In genomic region chrY:7794441-7794840, GRCh38 we compare ENCODE assay signal across 15 cellular contexts.
DNase-seq lines count a peak whose midpoint lies in the region; ATAC-seq and TF ChIP-seq lines count a peak whose summit lies in the region.
"Had no signal": no experiment of that assay in that cellular context is flagged by ENCODE, and none has a peak within 500 bp of the region (broad histone marks: within the 10 kb centered on the region; RNA-seq: fewer than 3 reads in every experiment).

No MANE protein-coding gene starts in this region.

- no peak for TF ChIP-seq CTCF in LNCaP clone FGC (IDR thresholded peaks at IDR 0.05; ENCODE audit: control insufficient read depth, extremely low read depth, insufficient read depth)

- peak overlapping the region; percentile 51 for H3K27ac ChIP-seq in epithelial cell of prostate
- H3K27ac ChIP-seq: neural progenitor cell, RWPE1 had no signal

- H3K27me3 Mint-ChIP-seq in activated T-cell treated with anti-CD3 and anti-CD28 coated beads, Interleukin-2, amount 50 U/mL, for 24 hours = no peaks in the 10 kb centered on the region
- H3K27me3 Mint-ChIP-seq in stimulated activated memory B cell treated with anti-CD40 and anti-IgM and Interleukin-4, amounts not matched to agents 10 μg/mL and 1 μg/mL and 100 μg/mL, for 72 hours = no peaks in the 10 kb centered on the region

- H3K4me1 Mint-ChIP-seq in activated T-cell treated with anti-CD3 and anti-CD28 coated beads, Interleukin-2, amount 50 U/mL, for 24 hours (ENCODE audit: low read depth) = no peaks in the 10 kb centered on the region
- H3K4me1 Mint-ChIP-seq in stimulated activated memory B cell treated with anti-CD40 and anti-IgM and Interleukin-4, amounts not matched to agents 10 μg/mL and 1 μg/mL and 100 μg/mL, for 72 hours = peaks cover 4% of the 10 kb centered on the region
- H3K4me1 Mint-ChIP-seq: neural progenitor cell had no signal

- H3K27me3 ChIP-seq in H7 (ENCODE audit: control insufficient read depth, insufficient read depth, low read length) = no peaks in the 10 kb centered on the region
- H3K27me3 ChIP-seq: neural progenitor cell had no signal

- ATAC-seq in stimulated activated naive CD8-positive, alpha-beta T cell treated with anti-CD3 and anti-CD28 coated beads, Interleukin-15, Interleukin-2, amounts not matched to agents 100 U/mL and 50 U/mL, for 24 hours = peak; percentile 72
- ATAC-seq in stimulated activated memory B cell treated with anti-CD40 and anti-IgM and Interleukin-4, amounts not matched to agents 10 μg/mL and 1 μg/mL and 100 μg/mL, for 72 hours = no peak
- ATAC-seq: sciatic nerve had no signal

- H3K4me3 Mint-ChIP-seq in activated T-cell treated with anti-CD3 and anti-CD28 coated beads, Interleukin-2, amount 50 U/mL, for 24 hours = no peak overlapping the region
- no peak overlapping the region for H3K4me3 Mint-ChIP-seq in stimulated activated memory B cell treated with anti-CD40 and anti-IgM and Interleukin-4, amounts not matched to agents 10 μg/mL and 1 μg/mL and 100 μg/mL, for 72 hours
- H3K4me3 Mint-ChIP-seq: activated T-helper 1 cell treated with anti-CD3 and anti-CD28 coated beads, Interleukin-12 subunit alpha, Interleukin-12 subunit beta, Interleukin-2, Interleukin-4 antibody, amounts not matched to agents 30 ng/mL and 10 ng/mL and 1 ng/mL, durations not matched to agents 14 hours and 24 hours and 36 hours; neural progenitor cell had no signal

- H3K4me3 ChIP-seq in LNCaP clone FGC (ENCODE audit: low read depth, low read length) (no peak overlapping the region), H7 (ENCODE audit: insufficient read depth, low read depth, low read length) (no peak overlapping the region)
- H3K4me3 ChIP-seq: neural progenitor cell had no signal

- DNase-seq in activated T-cell treated with anti-CD3 and anti-CD28 coated beads for 24 hours (ENCODE audit: low read depth) = peak; percentile 7
- no peak for DNase-seq in activated T-cell treated with anti-CD3 and anti-CD28 coated beads, Interleukin-2, amount 50 U/mL, for 24 hours
- peak; percentile 70 for DNase-seq in LNCaP clone FGC (ENCODE audit: low read depth)
- peak; percentile 50 for DNase-seq in epithelial cell of prostate (ENCODE audit: low read depth, low spot score)
- peak; percentile 2 for DNase-seq in stimulated activated naive CD8-positive, alpha-beta T cell treated with anti-CD3 and anti-CD28 coated beads, Interleukin-15, Interleukin-2, amounts not matched to agents 100 U/mL and 50 U/mL, for 24 hours
- DNase-seq in H7 = no peak
- no peak for DNase-seq in OCI-M1 (lab: John Stamatoyannopoulos, UW)
- DNase-seq: activated CD4-positive, CD25-positive, alpha-beta regulatory T cell treated with anti-CD3 and anti-CD28 coated beads, Interleukin-2, amount 50 U/mL, for 72 hours; mammary epithelial cell; NCI-H526 treated with DMSO at 0.1 percent for 48 hours had no signal

- no peaks in the 10 kb centered on the region for H3K36me3 Mint-ChIP-seq in activated T-cell treated with anti-CD3 and anti-CD28 coated beads, Interleukin-2, amount 50 U/mL, for 24 hours (ENCODE audit: low read depth)
- H3K36me3 Mint-ChIP-seq in stimulated activated memory B cell treated with anti-CD40 and anti-IgM and Interleukin-4, amounts not matched to agents 10 μg/mL and 1 μg/mL and 100 μg/mL, for 72 hours = no peaks in the 10 kb centered on the region
- H3K36me3 Mint-ChIP-seq: neural progenitor cell had no signal

- no peaks in the 10 kb centered on the region for H3K9me3 Mint-ChIP-seq in activated T-cell treated with anti-CD3 and anti-CD28 coated beads, Interleukin-2, amount 50 U/mL, for 24 hours
- no peaks in the 10 kb centered on the region for H3K9me3 Mint-ChIP-seq in stimulated activated memory B cell treated with anti-CD40 and anti-IgM and Interleukin-4, amounts not matched to agents 10 μg/mL and 1 μg/mL and 100 μg/mL, for 72 hours
- H3K9me3 Mint-ChIP-seq: activated T-helper 1 cell treated with anti-CD3 and anti-CD28 coated beads, Interleukin-12 subunit alpha, Interleukin-12 subunit beta, Interleukin-2, Interleukin-4 antibody, amounts not matched to agents 30 ng/mL and 10 ng/mL and 1 ng/mL, durations not matched to agents 14 hours and 24 hours and 36 hours; neural progenitor cell had no signal

- no peak overlapping the region for H3K27ac Mint-ChIP-seq in activated T-cell treated with anti-CD3 and anti-CD28 coated beads, Interleukin-2, amount 50 U/mL, for 24 hours
- no peak overlapping the region for H3K27ac Mint-ChIP-seq in stimulated activated memory B cell treated with anti-CD40 and anti-IgM and Interleukin-4, amounts not matched to agents 10 μg/mL and 1 μg/mL and 100 μg/mL, for 72 hours
- H3K27ac Mint-ChIP-seq: activated T-helper 1 cell treated with anti-CD3 and anti-CD28 coated beads, Interleukin-12 subunit alpha, Interleukin-12 subunit beta, Interleukin-2, Interleukin-4 antibody, amounts not matched to agents 30 ng/mL and 10 ng/mL and 1 ng/mL, durations not matched to agents 14 hours and 24 hours and 36 hours; neural progenitor cell had no signal

- no peaks in the 10 kb centered on the region for H3K36me3 ChIP-seq in H7 (replicated peaks; ENCODE audit: control insufficient read depth, insufficient read depth, low read length)
- H3K36me3 ChIP-seq: neural progenitor cell had no signal

Comparison
In these comparisons a context has a peak if more than half of its experiments do, and no peak if none do; other contexts are left out.
1. DNase-seq: peak in activated T-cell treated with anti-CD3 and anti-CD28 coated beads for 24 hours (single experiment), LNCaP clone FGC (single experiment), epithelial cell of prostate (single experiment) and stimulated activated naive CD8-positive, alpha-beta T cell treated with anti-CD3 and anti-CD28 coated beads, Interleukin-15, Interleukin-2, amounts not matched to agents 100 U/mL and 50 U/mL, for 24 hours (single experiment); none in activated T-cell treated with anti-CD3 and anti-CD28 coated beads, Interleukin-2, amount 50 U/mL, for 24 hours (single experiment), H7 (single experiment) and OCI-M1 (single experiment).